In genomic region chr1:18147672-18148071, GRCh38 we compare ENCODE assay signal across 3 cellular contexts.
"Had no signal": no experiment of that assay in that cellular context is flagged by ENCODE, and none has a peak within 500 bp of the region (broad histone marks: within the 10 kb centered on the region; RNA-seq: fewer than 3 reads in every experiment).

No MANE protein-coding gene starts in this region.

- DNase-seq: GDM1, GF-D8 had no signal

- H3K4me3 ChIP-seq: GM12878 had no signal
